Comparison of ENCODE assay signal across 5 cellular contexts in genomic region chr19:8767257-8767656, GRCh38. TPM values are rescaled to one million over a fixed set of nuclear protein-coding genes. Genes with fewer than 3 reads are reported as not detected.
"Had no signal": no experiment of that assay in that cellular context is flagged by ENCODE, and none has a peak within 500 bp of the region (broad histone marks: within the 10 kb centered on the region; RNA-seq: fewer than 3 reads in every experiment).

No MANE protein-coding gene starts in this region.

RNA-seq across cellular contexts. Expression of gene OR2Z1, which starts 45.8 kb away (rescaled TPM):
- total RNA-seq: GM23338, H1, H9, HT-29, IMR-90 had no signal
